Comparison of ENCODE assay signal across 24 cellular contexts in the genomic region with DNA sequence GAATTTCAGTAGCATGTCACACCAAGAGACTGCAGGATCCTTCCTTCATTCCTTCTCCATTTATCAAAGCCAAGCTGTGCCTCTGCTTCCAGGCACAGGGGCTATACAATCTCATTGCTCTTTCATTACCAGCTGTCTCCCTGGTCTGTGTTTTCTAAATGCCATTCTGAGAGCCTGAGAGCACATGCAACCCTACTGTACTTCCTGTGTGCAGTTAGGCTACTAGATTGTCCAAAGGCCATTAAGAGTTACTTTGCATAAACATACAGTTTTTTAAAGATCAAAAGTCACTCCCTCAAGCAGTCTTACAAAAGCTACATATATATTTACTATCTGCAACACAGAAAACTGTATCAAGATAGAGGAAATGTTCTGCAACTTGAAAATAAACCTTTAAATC.
"Had no signal": no experiment of that assay in that cellular context is flagged by ENCODE, and none has a peak within 500 bp of the region (broad histone marks: within the 10 kb centered on the region; RNA-seq: fewer than 3 reads in every experiment).

No MANE protein-coding gene starts in this region.

- H3K79me2 ChIP-seq: hepatocyte had no signal

- H3K4me2 ChIP-seq: hepatocyte had no signal

- H3K4me3 ChIP-seq: colonic mucosa, esophagus muscularis mucosa, gastrocnemius medialis, hepatocyte, left lung, lower lobe of right lung had no signal

- DNase-seq: colonic mucosa; cortex of kidney; effector CD8-positive, alpha-beta T cell; effector memory CD8-positive, alpha-beta T cell; endodermal cell; foreskin keratinocyte; gastrocnemius medialis; glutamatergic neuron; head of caudate nucleus; hypothalamus; immature natural killer cell; islet precursor cell; kidney; kidney glomerular epithelial cell; left lung; left ventricle myocardium superior; lower lobe of right lung; mesendoderm; midbrain; naive thymus-derived CD4-positive, alpha-beta T cell had no signal

- ATAC-seq: effector memory CD8-positive, alpha-beta T cell; foreskin keratinocyte; gastrocnemius medialis; left lung; left ventricle myocardium superior; lower lobe of right lung; naive thymus-derived CD4-positive, alpha-beta T cell had no signal

- H3K9me3 ChIP-seq: colonic mucosa, esophagus muscularis mucosa, gastrocnemius medialis, left lung, lower lobe of right lung had no signal

- H3K27ac ChIP-seq: colonic mucosa, esophagus muscularis mucosa, foreskin keratinocyte, gastrocnemius medialis, hepatocyte, left lung, lower lobe of right lung had no signal

- H3K4me1 ChIP-seq: colonic mucosa, esophagus muscularis mucosa, foreskin keratinocyte, gastrocnemius medialis, left lung, lower lobe of right lung had no signal

- FAIRE-seq: endometrium, endothelial cell of umbilical vein, kidney had no signal

- H3K27me3 ChIP-seq: colonic mucosa, esophagus muscularis mucosa, foreskin keratinocyte, gastrocnemius medialis, hepatocyte, left lung had no signal

- H3K36me3 ChIP-seq: colonic mucosa, gastrocnemius medialis, left lung had no signal

- H2AFZ ChIP-seq: hepatocyte had no signal
